In genomic region chr16:87367556-87367955, GRCh38 we compare ENCODE assay signal across 16 cellular contexts. TPM values are rescaled to one million over a fixed set of nuclear protein-coding genes. Genes with fewer than 3 reads are reported as not detected.
A peak's percentile ranks its signal among the peaks of the same experiment; 100 is the strongest.
DNase-seq lines count a peak whose midpoint lies in the region; ATAC-seq, FAIRE-seq and TF ChIP-seq lines count a peak whose summit lies in the region.
"Had no signal": no experiment of that assay in that cellular context is flagged by ENCODE, and none has a peak within 500 bp of the region (broad histone marks: within the 10 kb centered on the region; RNA-seq: fewer than 3 reads in every experiment).

No MANE protein-coding gene starts in this region.

- WGBS in small intestine, 3 donors: 84 to 90% (median 84%) methylated on average over 9 of the region's 9 CpGs

- CTCF ChIA-PET in activated CD4-positive, alpha-beta T cell treated with anti-CD3 and anti-CD28 coated beads, Interleukin-2, amount 10 ng/mL, durations not matched to agents 7 days and 5 days (lab: Charles Lee): no interaction called here
- CTCF ChIA-PET in activated CD8-positive, alpha-beta T cell treated with anti-CD3 and anti-CD28 coated beads for 36 hours (lab: Charles Lee): no interaction called here
- CTCF ChIA-PET in naive thymus-derived CD4-positive, alpha-beta T cell (lab: Charles Lee): no interaction called here

- peak overlapping the region; percentile 27 for H3K27ac Mint-ChIP-seq in activated CD4-positive, alpha-beta T cell treated with anti-CD3 and anti-CD28 coated beads, Interleukin-2, amount 10 ng/mL, durations not matched to agents 7 days and 5 days
- H3K27ac Mint-ChIP-seq in activated CD8-positive, alpha-beta T cell treated with anti-CD3 and anti-CD28 coated beads for 36 hours: peak overlapping the region; percentile 8
- H3K27ac Mint-ChIP-seq in naive thymus-derived CD4-positive, alpha-beta T cell: peak overlapping the region in 1 of 9 donors; percentile 15

- H3K27me3 Mint-ChIP-seq in activated CD4-positive, alpha-beta T cell treated with anti-CD3 and anti-CD28 coated beads, Interleukin-2, amount 10 ng/mL, durations not matched to agents 7 days and 5 days: no peaks in the 10 kb centered on the region
- H3K27me3 Mint-ChIP-seq in activated CD8-positive, alpha-beta T cell treated with anti-CD3 and anti-CD28 coated beads for 36 hours: no peaks in the 10 kb centered on the region
- H3K27me3 Mint-ChIP-seq in naive thymus-derived CD4-positive, alpha-beta T cell: no peaks in the 10 kb centered on the region
- H3K27me3 Mint-ChIP-seq: CD4-positive, alpha-beta memory T cell had no signal

- H3K4me2 ChIP-seq in BLaER1: peak overlapping the region; percentile 66
- H3K4me2 ChIP-seq: KMS-11 had no signal

- H3K4me1 Mint-ChIP-seq in activated CD4-positive, alpha-beta T cell treated with anti-CD3 and anti-CD28 coated beads, Interleukin-2, amount 10 ng/mL, durations not matched to agents 7 days and 5 days: peaks cover 46% of the 10 kb centered on the region
- H3K4me1 Mint-ChIP-seq in activated CD8-positive, alpha-beta T cell treated with anti-CD3 and anti-CD28 coated beads for 36 hours (ENCODE audit: low read depth): peaks cover 55% of the 10 kb centered on the region
- H3K4me1 Mint-ChIP-seq in naive thymus-derived CD4-positive, alpha-beta T cell: peaks cover 35 to 65% (median 53%) of the 10 kb centered on the region in 7 donors

- H3K36me3 Mint-ChIP-seq in activated CD4-positive, alpha-beta T cell treated with anti-CD3 and anti-CD28 coated beads, Interleukin-2, amount 10 ng/mL, durations not matched to agents 7 days and 5 days (ENCODE audit: low read depth): peaks cover 5% of the 10 kb centered on the region
- peaks cover 7% of the 10 kb centered on the region for H3K36me3 Mint-ChIP-seq in activated CD8-positive, alpha-beta T cell treated with anti-CD3 and anti-CD28 coated beads for 36 hours (ENCODE audit: low read depth)
- H3K36me3 Mint-ChIP-seq in naive thymus-derived CD4-positive, alpha-beta T cell: peaks cover 0 to 13% (median 4%) of the 10 kb centered on the region in 5 donors

- no peak for ATAC-seq in activated CD8-positive, alpha-beta T cell treated with anti-CD3 and anti-CD28 coated beads for 36 hours
- no peak for ATAC-seq in naive thymus-derived CD4-positive, alpha-beta T cell

- in situ Hi-C loops in ACHN (cut with HindIII; ENCODE audit: low pct_ligation_motif_present, low pct_unique_long_range_greater_than_20kb, low sequenced_read_pairs): no loop called here

- peak overlapping the region; percentile 15; the same call in 1 of the 2 replicates for H3K9ac ChIP-seq in BLaER1
- H3K9ac ChIP-seq: KMS-11 had no signal

- DNase-seq in activated CD4-positive, alpha-beta T cell treated with anti-CD3 and anti-CD28 coated beads, Interleukin-2, amount 10 ng/mL, durations not matched to agents 7 days and 5 days: no peak
- no peak for DNase-seq in activated CD4-positive, alpha-beta T cell treated with anti-CD3 and anti-CD28 coated beads for 4 hours
- DNase-seq in activated CD8-positive, alpha-beta T cell treated with anti-CD3 and anti-CD28 coated beads for 36 hours: no peak
- DNase-seq in left kidney (ENCODE audit: low read depth, low spot score) (peak; percentile 30), ACHN (no peak), small intestine (no peak)
- DNase-seq in naive thymus-derived CD4-positive, alpha-beta T cell: no peak
- DNase-seq: CD4-positive, alpha-beta memory T cell; DND-41; MG63; NCI-H1105 treated with DMSO at 0.1 percent for 48 hours; NCI-H187; NCI-H446 treated with DMSO at 0.1 percent for 48 hours; NCI-H82 had no signal

- no peak for TF ChIP-seq CTCF in activated CD8-positive, alpha-beta T cell treated with anti-CD3 and anti-CD28 coated beads for 36 hours (IDR thresholded peaks at IDR 0.05)

- no peak overlapping the region for H3K4me3 ChIP-seq in BLaER1
- H3K4me3 ChIP-seq in small intestine (ENCODE audit: low read depth in 1 of 2, low read length in 2 of 2): no peak overlapping the region
- H3K4me3 ChIP-seq in naive thymus-derived CD4-positive, alpha-beta T cell (ENCODE audit: low read length): no peak overlapping the region
- H3K4me3 ChIP-seq: MG63 had no signal

- peaks cover 100% of the 10 kb centered on the region for H4K20me1 ChIP-seq in BLaER1

- H3K9me3 Mint-ChIP-seq in activated CD4-positive, alpha-beta T cell treated with anti-CD3 and anti-CD28 coated beads, Interleukin-2, amount 10 ng/mL, durations not matched to agents 7 days and 5 days: no peaks in the 10 kb centered on the region
- no peaks in the 10 kb centered on the region for H3K9me3 Mint-ChIP-seq in activated CD8-positive, alpha-beta T cell treated with anti-CD3 and anti-CD28 coated beads for 36 hours
- H3K9me3 Mint-ChIP-seq in naive thymus-derived CD4-positive, alpha-beta T cell: peaks cover 0 to 2% (median 0%) of the 10 kb centered on the region in 11 donors
- H3K9me3 Mint-ChIP-seq: CD4-positive, alpha-beta memory T cell had no signal

- H3K27ac ChIP-seq in BLaER1: no peak overlapping the region
- peak overlapping the region in 1 of 2 donors; percentile 26 for H3K27ac ChIP-seq in small intestine (ENCODE audit: low read depth in 1 of 2, low read length in 1 of 2)
- H3K27ac ChIP-seq in naive thymus-derived CD4-positive, alpha-beta T cell (ENCODE audit: low read depth, low read length): no peak overlapping the region
- H3K27ac ChIP-seq: KMS-11 had no signal

- no peaks in the 10 kb centered on the region for H3K27me3 ChIP-seq in BLaER1
- no peaks in the 10 kb centered on the region for H3K27me3 ChIP-seq in small intestine (ENCODE audit: control insufficient read depth in 2 of 2, insufficient read depth in 2 of 2, low read length in 2 of 2)
- no peaks in the 10 kb centered on the region for H3K27me3 ChIP-seq in naive thymus-derived CD4-positive, alpha-beta T cell (ENCODE audit: control insufficient read depth in 2 of 2, insufficient read depth in 2 of 2, low read length in 2 of 2)
- H3K27me3 ChIP-seq: MG63 had no signal

- H3K9me3 ChIP-seq in BLaER1: no peaks in the 10 kb centered on the region
- H3K9me3 ChIP-seq in small intestine (ENCODE audit: control insufficient read depth, low read depth): no peaks in the 10 kb centered on the region
- no peaks in the 10 kb centered on the region for H3K9me3 ChIP-seq in naive thymus-derived CD4-positive, alpha-beta T cell (ENCODE audit: control insufficient read depth in 2 of 3, low read length in 3 of 3)
- H3K9me3 ChIP-seq: MG63 had no signal

- POLR2A ChIA-PET in activated CD4-positive, alpha-beta T cell treated with anti-CD3 and anti-CD28 coated beads, Interleukin-2, amount 10 ng/mL, durations not matched to agents 7 days and 5 days (lab: Charles Lee): no interaction called here
- POLR2A ChIA-PET in activated CD8-positive, alpha-beta T cell treated with anti-CD3 and anti-CD28 coated beads for 36 hours (lab: Charles Lee): interaction anchor here (1.2 kb wide), 1 partner anchor 16 kb away, joined by 5 read pairs; the partner anchor contains the start of gene FBXO31
- POLR2A ChIA-PET in naive thymus-derived CD4-positive, alpha-beta T cell (lab: Charles Lee): no interaction called here

- intact Hi-C loops in activated CD8-positive, alpha-beta T cell treated with anti-CD3 and anti-CD28 coated beads for 36 hours (cut with micrococcal nuclease): no loop called here
- intact Hi-C loops in naive thymus-derived CD4-positive, alpha-beta T cell (cut with micrococcal nuclease): no loop called here

- H3K4me3 Mint-ChIP-seq in activated CD4-positive, alpha-beta T cell treated with anti-CD3 and anti-CD28 coated beads, Interleukin-2, amount 10 ng/mL, durations not matched to agents 7 days and 5 days: no peak overlapping the region
- H3K4me3 Mint-ChIP-seq in activated CD8-positive, alpha-beta T cell treated with anti-CD3 and anti-CD28 coated beads for 36 hours: no peak overlapping the region
- no peak overlapping the region for H3K4me3 Mint-ChIP-seq in naive thymus-derived CD4-positive, alpha-beta T cell
- H3K4me3 Mint-ChIP-seq: CD4-positive, alpha-beta memory T cell had no signal

- H3K36me3 ChIP-seq in BLaER1 (peaks cover 40% of the 10 kb centered on the region), small intestine (ENCODE audit: control insufficient read depth in 2 of 2, insufficient read depth in 2 of 2, low read length in 2 of 2) (no peaks in the 10 kb centered on the region)
- H3K36me3 ChIP-seq in naive thymus-derived CD4-positive, alpha-beta T cell (ENCODE audit: control insufficient read depth in 2 of 3, insufficient read depth in 3 of 3, low read length in 3 of 3): peaks cover 0 to 33% (median 2%) of the 10 kb centered on the region in 3 experiments
- H3K36me3 ChIP-seq: MG63 had no signal

- FAIRE-seq in small intestine (lab: Jason Lieb, UNC): no peak

- H3K4me1 ChIP-seq in BLaER1 (peaks cover 81% of the 10 kb centered on the region), small intestine (ENCODE audit: control insufficient read depth in 2 of 2, insufficient read depth in 1 of 2, low read depth in 1 of 2, low read length in 1 of 2) (peaks cover 0 to 4% of the 10 kb centered on the region in 2 donors)
- H3K4me1 ChIP-seq in naive thymus-derived CD4-positive, alpha-beta T cell (ENCODE audit: control insufficient read depth in 2 of 2, insufficient read depth in 2 of 2, low read length in 2 of 2): no peaks in the 10 kb centered on the region

RNA-seq across cellular contexts. Expression of gene FBXO31, which starts 16.0 kb away (rescaled TPM):
- total RNA-seq in activated CD4-positive, alpha-beta T cell treated with anti-CD3 and anti-CD28 coated beads, Interleukin-2, amount 10 ng/mL, durations not matched to agents 7 days and 5 days: 10 to 100 TPM; 27.4 to 30.6 TPM
- total RNA-seq in activated CD8-positive, alpha-beta T cell treated with anti-CD3 and anti-CD28 coated beads for 36 hours: 10 to 100 TPM; 32.0 to 32.7 TPM
- polyA plus RNA-seq in small intestine: 10 to 100 TPM; 25.1 to 38.7 (median 33.7) TPM
- 10 to 100 TPM; 26.6 to 41.9 (median 39.3) TPM for total RNA-seq in naive thymus-derived CD4-positive, alpha-beta T cell
- polyA plus RNA-seq in naive thymus-derived CD4-positive, alpha-beta T cell: 10 to 100 TPM; 16.8 to 30.8 TPM

RNA-seq across cellular contexts. Expression of gene MAP1LC3B, which starts 24.6 kb away (rescaled TPM):
- 10 to 100 TPM; 50.5 to 55.4 TPM for total RNA-seq in activated CD4-positive, alpha-beta T cell treated with anti-CD3 and anti-CD28 coated beads, Interleukin-2, amount 10 ng/mL, durations not matched to agents 7 days and 5 days
- 10 to 100 TPM; 55.3 to 58.1 TPM for total RNA-seq in activated CD8-positive, alpha-beta T cell treated with anti-CD3 and anti-CD28 coated beads for 36 hours
- 10 to 100 TPM; 35.1 to 61.1 (median 55.0) TPM for polyA plus RNA-seq in small intestine
- total RNA-seq in naive thymus-derived CD4-positive, alpha-beta T cell: 100 to 1,000 TPM in 1 of 5 experiments, 10 to 100 TPM in 4; 54.5 to 126 (median 59.5) TPM
- 100 to 1,000 TPM in 1 of 2 donors, 10 to 100 TPM in 1; 84.8 to 105 TPM for polyA plus RNA-seq in naive thymus-derived CD4-positive, alpha-beta T cell

RNA-seq across cellular contexts. Expression of gene C16orf95, which starts 50.4 kb away (rescaled TPM):
- 1 to 10 TPM; 7.3 to 9.2 TPM for total RNA-seq in activated CD4-positive, alpha-beta T cell treated with anti-CD3 and anti-CD28 coated beads, Interleukin-2, amount 10 ng/mL, durations not matched to agents 7 days and 5 days
- 10 to 100 TPM; 11.5 to 13.6 TPM for total RNA-seq in activated CD8-positive, alpha-beta T cell treated with anti-CD3 and anti-CD28 coated beads for 36 hours
- 1 to 10 TPM; 2.2 to 4.8 (median 4.2) TPM for polyA plus RNA-seq in small intestine
- total RNA-seq in naive thymus-derived CD4-positive, alpha-beta T cell: 1 to 10 TPM; 1.3 to 8.6 (median 2.6) TPM
- 1 to 10 TPM; 3.6 to 5.3 TPM for polyA plus RNA-seq in naive thymus-derived CD4-positive, alpha-beta T cell
